2 cellular contexts compared by ENCODE assay signal in genomic region chr3:13280122-13280790, GRCh38.
TF ChIP-seq lines count a peak whose summit lies in the region.

No MANE protein-coding gene starts in this region.

TF ChIP-seq in HepG2, 621 proteins besides CTCF, POLR2A, EP300 and RAD21 (continued from another document):
- TF ChIP-seq THRA (CRISPR knock-in tag; IDR thresholded peaks at IDR 0.05; ENCODE audit: borderline replicate concordance): no peak
TF ChIP-seq in HepG2: peak in this region for 1.

TF ChIP-seq in H1, 55 proteins besides CTCF, POLR2A, EP300 and RAD21 (continued from another document):
- TF ChIP-seq NANOG (IDR thresholded peaks at IDR 0.05; ENCODE audit: insufficient read depth, low read depth, low read length, poor library complexity, severe bottlenecking) (no peak), TAF7 (optimal IDR thresholded peaks at IDR 0.05; ENCODE audit: borderline replicate concordance, low read depth, low read length) (no peak)
- TF ChIP-seq, protein P1, sequence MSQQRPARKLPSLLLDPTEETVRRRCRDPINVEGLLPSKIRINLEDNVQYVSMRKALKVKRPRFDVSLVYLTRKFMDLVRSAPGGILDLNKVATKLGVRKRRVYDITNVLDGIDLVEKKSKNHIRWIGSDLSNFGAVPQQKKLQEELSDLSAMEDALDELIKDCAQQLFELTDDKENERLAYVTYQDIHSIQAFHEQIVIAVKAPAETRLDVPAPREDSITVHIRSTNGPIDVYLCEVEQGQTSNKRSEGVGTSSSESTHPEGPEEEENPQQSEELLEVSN (IDR thresholded peaks at IDR 0.05): no peak
